In the genomic region with DNA sequence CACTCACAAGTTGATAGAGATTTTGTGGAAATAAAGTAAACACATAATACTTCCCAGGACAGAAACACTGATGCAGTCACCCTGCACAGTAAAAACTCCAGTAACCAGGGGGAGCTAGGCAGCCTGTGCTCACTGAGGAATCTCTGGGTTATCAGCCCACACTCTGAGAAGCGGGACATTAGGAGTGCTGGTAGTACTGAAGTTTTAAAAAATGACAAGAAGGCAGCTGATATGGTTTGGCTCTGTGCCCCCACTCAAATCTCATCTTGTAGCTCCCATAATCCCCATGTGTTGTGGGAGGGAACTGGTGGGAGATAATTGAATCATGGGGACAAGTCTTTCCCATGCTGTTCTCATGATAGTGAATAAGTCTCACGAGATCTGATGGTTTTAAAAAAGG, we compare ENCODE assay signal across 23 cellular contexts. TPM values are rescaled to one million over a fixed set of nuclear protein-coding genes. Genes with fewer than 3 reads are reported as not detected.
DNase-seq lines count a peak whose midpoint lies in the region; ATAC-seq, FAIRE-seq and TF ChIP-seq lines count a peak whose summit lies in the region.
"Had no signal": no experiment of that assay in that cellular context is flagged by ENCODE, and none has a peak within 500 bp of the region (broad histone marks: within the 10 kb centered on the region; RNA-seq: fewer than 3 reads in every experiment).

No MANE protein-coding gene starts in this region.

- H3K9ac ChIP-seq in mesendoderm (ENCODE audit: low read length) = no peak overlapping the region

- H3K4me3 ChIP-seq in BE2C (ENCODE audit: low read depth, low read length) = no peak overlapping the region
- no peak overlapping the region for H3K4me3 ChIP-seq in esophagus muscularis mucosa
- H3K4me3 ChIP-seq in mesendoderm (ENCODE audit: low read length) = no peak overlapping the region
- no peak overlapping the region for H3K4me3 ChIP-seq in small intestine (ENCODE audit: low read depth in 1 of 2, low read length in 2 of 2)
- H3K4me3 ChIP-seq: body of pancreas, heart left ventricle, K562, psoas muscle, tibial nerve had no signal

- no peak overlapping the region for H3K4me2 ChIP-seq in mesendoderm (ENCODE audit: low read length)

- no peak overlapping the region for H2BK120ac ChIP-seq in mesendoderm (ENCODE audit: low read depth, low read length)

- no peaks in the 10 kb centered on the region for H3K36me3 ChIP-seq in BE2C
- no peaks in the 10 kb centered on the region for H3K36me3 ChIP-seq in esophagus muscularis mucosa
- no peaks in the 10 kb centered on the region for H3K36me3 ChIP-seq in mesendoderm (ENCODE audit: control insufficient read depth, insufficient read depth, low read length)
- no peaks in the 10 kb centered on the region for H3K36me3 ChIP-seq in small intestine (ENCODE audit: control insufficient read depth in 2 of 2, insufficient read depth in 2 of 2, low read length in 2 of 2)
- H3K36me3 ChIP-seq: heart left ventricle, tibial nerve had no signal

- H3K18ac ChIP-seq in mesendoderm (ENCODE audit: low read length) = no peak overlapping the region

- no peaks in the 10 kb centered on the region for H3K79me2 ChIP-seq in mesendoderm (ENCODE audit: control insufficient read depth, insufficient read depth, low read length)

- no peaks in the 10 kb centered on the region for H3K4me1 ChIP-seq in BE2C
- H3K4me1 ChIP-seq in esophagus muscularis mucosa = peaks cover 0 to 12% (median 8%) of the 10 kb centered on the region in 4 donors
- peaks cover 9% of the 10 kb centered on the region for H3K4me1 ChIP-seq in mesendoderm (ENCODE audit: control insufficient read depth, low read depth, low read length)
- no peaks in the 10 kb centered on the region for H3K4me1 ChIP-seq in small intestine (ENCODE audit: control insufficient read depth in 2 of 2, insufficient read depth in 1 of 2, low read depth in 1 of 2, low read length in 1 of 2)
- H3K4me1 ChIP-seq: psoas muscle had no signal

- H3K9me3 ChIP-seq in BE2C (no peaks in the 10 kb centered on the region), esophagus muscularis mucosa (no peaks in the 10 kb centered on the region), small intestine (ENCODE audit: control insufficient read depth, low read depth) (no peaks in the 10 kb centered on the region)
- H3K9me3 ChIP-seq: body of pancreas, heart left ventricle, psoas muscle, tibial nerve had no signal

- no peak for TF ChIP-seq EP300 in esophagus muscularis mucosa (IDR thresholded peaks at IDR 0.05)

- H3K27me3 ChIP-seq in BE2C (no peaks in the 10 kb centered on the region), esophagus muscularis mucosa (no peaks in the 10 kb centered on the region), mesendoderm (ENCODE audit: insufficient read depth, low read length, poor library complexity) (no peaks in the 10 kb centered on the region), small intestine (ENCODE audit: control insufficient read depth in 2 of 2, insufficient read depth in 2 of 2, low read length in 2 of 2) (no peaks in the 10 kb centered on the region)
- H3K27me3 ChIP-seq: body of pancreas, heart left ventricle, tibial nerve had no signal

- no peak for TF ChIP-seq CTCF in BE2C (IDR thresholded peaks at IDR 0.05; ENCODE audit: low read depth, low read length)
- no peak for TF ChIP-seq CTCF in esophagus muscularis mucosa (IDR thresholded peaks at IDR 0.05)

- H3K56ac ChIP-seq in mesendoderm (ENCODE audit: low read length) = no peak overlapping the region

- FAIRE-seq in small intestine (lab: Jason Lieb, UNC) = no peak
- FAIRE-seq: K562 had no signal

- H2AK5ac ChIP-seq in mesendoderm (ENCODE audit: low read length) = no peak overlapping the region

- H3K23ac ChIP-seq in mesendoderm (ENCODE audit: low read length) = no peak overlapping the region

- no peak overlapping the region for H3K4ac ChIP-seq in mesendoderm (ENCODE audit: low read depth, low read length)

- WGBS in esophagus muscularis mucosa = 90% methylated on average over 2 of the region's 2 CpGs
- WGBS in mesendoderm (ENCODE audit: extremely low coverage, insufficient coverage, low lambda C conversion rate) = no CpG with 5 or more reads among the region's 2 CpGs
- 79 to 86% (median 84%) methylated on average over 2 of the region's 2 CpGs for WGBS in small intestine, 3 donors

- H2BK5ac ChIP-seq in mesendoderm (ENCODE audit: low read length) = no peak overlapping the region

- no peak overlapping the region for H2BK15ac ChIP-seq in mesendoderm (replicated peaks; ENCODE audit: low read depth)

- no peak overlapping the region for H3K27ac ChIP-seq in esophagus muscularis mucosa (replicated peaks in 1 of 4)
- H3K27ac ChIP-seq in mesendoderm (ENCODE audit: low read depth, low read length) = no peak overlapping the region
- no peak overlapping the region for H3K27ac ChIP-seq in small intestine (ENCODE audit: low read depth in 1 of 2, low read length in 1 of 2)
- H3K27ac ChIP-seq: body of pancreas, heart left ventricle, psoas muscle, RWPE1, tibial nerve, VCaP had no signal

- no peak for TF ChIP-seq POLR2A in esophagus muscularis mucosa (IDR thresholded peaks at IDR 0.05; ENCODE audit: low read depth)

- intact Hi-C loops in esophagus muscularis mucosa (cut with DNase I) (no loop called here), left colon (cut with DNase I, micrococcal nuclease) (no loop called here)

- DNase-seq in BE2C = peak; percentile 23
- peak; percentile 25 for DNase-seq in NCI-H226
- peak; percentile 62 for DNase-seq in esophagus muscularis mucosa (ENCODE audit: extremely low spot score)
- peak; percentile 43 for DNase-seq in mesendoderm
- DNase-seq in left colon = no peak
- no peak for DNase-seq in NCI-H2029 (lab: John Stamatoyannopoulos, UW)
- DNase-seq in NCI-H774 (lab: John Stamatoyannopoulos, UW) = no peak
- DNase-seq in small intestine = no peak
- DNase-seq: activated CD4-positive, alpha-beta T cell treated with anti-CD3 and anti-CD28 coated beads, Interleukin-2, amount 10 ng/mL, durations not matched to agents 24 days and 14 days; activated gamma-delta T cell; activated T-cell treated with anti-CD3 and anti-CD28 coated beads, Interleukin-2, amount 50 U/mL, for 1 hour; body of pancreas; DMS153; heart left ventricle; kidney glomerular epithelial cell; NCI-H1105 treated with DMSO at 0.1 percent for 48 hours; NCI-H2029 treated with DMSO at 0.1 percent for 48 hours; NCI-H69; psoas muscle had no signal

- no peak overlapping the region for H4K8ac ChIP-seq in mesendoderm (ENCODE audit: low read depth, low read length)

- no peak overlapping the region for H4K5ac ChIP-seq in mesendoderm (ENCODE audit: low read length)

- no peak for ATAC-seq in left colon
- ATAC-seq: body of pancreas, K562, psoas muscle had no signal

- H3K79me1 ChIP-seq in mesendoderm (ENCODE audit: low read length) = no peaks in the 10 kb centered on the region

RNA-seq across cellular contexts. Expression of a gene that starts 31.4 kb away (rescaled TPM):
- polyA plus RNA-seq in BE2C (2012; ENCODE audit: insufficient read depth, insufficient read length, low read depth) = 17.7 TPM
- total RNA-seq in esophagus muscularis mucosa = 10 to 100 TPM in 3 of 4 donors, 1 to 10 TPM in 1; 7.1 to 17.6 (median 12.7) TPM
- polyA plus RNA-seq in mesendoderm (2013, experiment 1 of 2) = 6.5 TPM
- 6.1 TPM for polyA plus RNA-seq in mesendoderm (2013, experiment 2 of 2)
- total RNA-seq in left colon = 10 to 100 TPM; 12.3 to 15.6 TPM
- 1 to 10 TPM; 1.8 to 4.2 (median 2.2) TPM for polyA plus RNA-seq in small intestine
- total RNA-seq: K562 had no signal
- polyA plus RNA-seq: K562 had no signal

Comparison
In these comparisons a context has a peak if more than half of its experiments do, and no peak if none do; other contexts are left out.
1. DNase-seq: peak in BE2C (single experiment), NCI-H226 (single experiment), esophagus muscularis mucosa (single experiment) and mesendoderm (single experiment); none in left colon (0 of 2), NCI-H2029 (single experiment), NCI-H774 (single experiment) and small intestine (single experiment).